ENCODE assay signal across 1 cellular context in genomic region chr17:4386406-4386805, GRCh38.
TF ChIP-seq lines count a peak whose summit lies in the region.

No MANE protein-coding gene starts in this region.

TF ChIP-seq in IMR-90, 13 proteins besides CTCF, POLR2A, EP300 and RAD21 (continued from another document):
- TF ChIP-seq CEBPB (IDR thresholded peaks at IDR 0.05; ENCODE audit: low read depth, low read length) (no peak), ELK1 (IDR thresholded peaks at IDR 0.05; ENCODE audit: borderline replicate concordance, low read depth, low read length) (no peak)
